8 cellular contexts compared by ENCODE assay signal in genomic region chr7:23712368-23713284, GRCh38. TPM values are rescaled to one million over a fixed set of nuclear protein-coding genes. Genes with fewer than 3 reads are reported as not detected.
DNase-seq lines count a peak whose midpoint lies in the region; ATAC-seq and TF ChIP-seq lines count a peak whose summit lies in the region.

No MANE protein-coding gene starts in this region.

- H3K4me2 ChIP-seq in DOHH2 (ENCODE audit: low read length) (no peak overlapping the region), fibroblast of lung (ENCODE audit: extremely low read depth, insufficient read depth, low read length) (peak overlapping the region; percentile 78), osteoblast (ENCODE audit: insufficient read depth, low read length) (no peak overlapping the region)

- H3K4me1 ChIP-seq in DOHH2 (ENCODE audit: control insufficient read depth, low read length) (no peaks in the 10 kb centered on the region), RWPE2 (ENCODE audit: insufficient read depth, poor library complexity, severe bottlenecking) (peaks cover 22% of the 10 kb centered on the region), fibroblast of lung (ENCODE audit: control insufficient read depth, extremely low read depth, insufficient read depth, low read length) (peaks cover 11% of the 10 kb centered on the region), osteoblast (ENCODE audit: insufficient read depth, low read length) (peaks cover 18% of the 10 kb centered on the region)

- H2AFZ ChIP-seq in fibroblast of lung (ENCODE audit: low read length) (no peak overlapping the region), osteoblast (ENCODE audit: low read length) (no peak overlapping the region)

- no peak overlapping the region for H3K9ac ChIP-seq in fibroblast of lung (ENCODE audit: insufficient read depth, low read length)

- no peaks in the 10 kb centered on the region for H3K9me2 ChIP-seq in DOHH2 (replicated peaks; ENCODE audit: control insufficient read depth, low read length)

- no peaks in the 10 kb centered on the region for H3K36me3 ChIP-seq in DOHH2 (ENCODE audit: control insufficient read depth, low read length)
- H3K36me3 ChIP-seq in RWPE2 (ENCODE audit: low read depth) = no peaks in the 10 kb centered on the region
- H3K36me3 ChIP-seq in fibroblast of lung (ENCODE audit: control insufficient read depth, insufficient read depth, low read length) = no peaks in the 10 kb centered on the region
- H3K36me3 ChIP-seq in osteoblast (ENCODE audit: insufficient read depth, low read length) = no peaks in the 10 kb centered on the region

- H3F3A ChIP-seq in DOHH2 (ENCODE audit: control insufficient read depth, insufficient read depth) = no peaks in the 10 kb centered on the region

- TF ChIP-seq CTCF in DOHH2 (IDR thresholded peaks at IDR 0.05; ENCODE audit: low read depth, low read length, poor library complexity, severe bottlenecking) (peak; percentile 75), LNCAP (IDR thresholded peaks at IDR 0.05) (peak; percentile 49; the same call in 1 of the 2 replicates), RWPE2 (IDR thresholded peaks at IDR 0.05; ENCODE audit: poor library complexity, severe bottlenecking) (peak; percentile 82), fibroblast of lung (conservative IDR thresholded peaks at IDR 0.05 in 1 of 2, IDR thresholded peaks at IDR 0.05 in 1 of 2; ENCODE audit: low read depth in 1 of 2, low read length in 2 of 2) (peak; percentile 47 to 51), osteoblast (IDR thresholded peaks at IDR 0.05; ENCODE audit: extremely low read depth, low read depth, low read length) (peak; percentile 53)

- H3K4me3 ChIP-seq in DOHH2 (ENCODE audit: low read length) = no peak overlapping the region
- no peak overlapping the region for H3K4me3 ChIP-seq in RWPE2 (ENCODE audit: severe bottlenecking)
- no peak overlapping the region for H3K4me3 ChIP-seq in fibroblast of lung (replicated peaks in 1 of 4; ENCODE audit: control extremely low read depth in 1 of 4, insufficient read depth in 1 of 4, low read depth in 3 of 4, low read length in 4 of 4)
- no peak overlapping the region for H3K4me3 ChIP-seq in osteoblast (ENCODE audit: insufficient read depth, low read length)

- H3K79me2 ChIP-seq in DOHH2 (ENCODE audit: control insufficient read depth, low read length) = no peaks in the 10 kb centered on the region
- H3K79me2 ChIP-seq in fibroblast of lung (ENCODE audit: control insufficient read depth, insufficient read depth, low read length) = no peaks in the 10 kb centered on the region
- no peaks in the 10 kb centered on the region for H3K79me2 ChIP-seq in osteoblast (ENCODE audit: insufficient read depth, low read length)

- H4K20me1 ChIP-seq in DOHH2 (ENCODE audit: control insufficient read depth, insufficient read depth, low read depth, low read length) (no peaks in the 10 kb centered on the region), fibroblast of lung (ENCODE audit: control insufficient read depth, extremely low read depth, insufficient read depth, low read length) (no peaks in the 10 kb centered on the region), osteoblast (ENCODE audit: insufficient read depth, low read length) (no peaks in the 10 kb centered on the region)

- peak; percentile 24 for ATAC-seq in RWPE2 (ENCODE audit: low read depth)
- ATAC-seq in GM18861 (IDR thresholded peaks at IDR 0.05; ENCODE audit: unreplicated experiment) = no peak
- ATAC-seq in GM18909 (IDR thresholded peaks at IDR 0.05; ENCODE audit: poor library complexity, unreplicated experiment) = no peak

- peaks cover 6% of the 10 kb centered on the region; the same call in 1 of the 2 replicates for H3K27me3 ChIP-seq in DOHH2 (ENCODE audit: control insufficient read depth, low read length)
- no peaks in the 10 kb centered on the region for H3K27me3 ChIP-seq in RWPE2 (ENCODE audit: insufficient read depth, poor library complexity, severe bottlenecking)
- no peaks in the 10 kb centered on the region for H3K27me3 ChIP-seq in fibroblast of lung (ENCODE audit: control insufficient read depth, insufficient read depth, low read length)
- no peaks in the 10 kb centered on the region for H3K27me3 ChIP-seq in osteoblast (ENCODE audit: insufficient read depth, low read length)

- no peak for DNase-seq in RWPE2 (ENCODE audit: low spot score)
- peak; percentile 57 to 83 for DNase-seq in fibroblast of lung (ENCODE audit: low read depth in 2 of 2)
- DNase-seq in osteoblast (ENCODE audit: insufficient read length, low spot score, missing footprints) = peak; percentile 82
- no peak for DNase-seq in stimulated activated naive CD4-positive, alpha-beta T cell treated with Interleukin-2 at 50 U/mL for 16 hours (lab: John Stamatoyannopoulos, UW)

- H3K27ac ChIP-seq in DOHH2 (ENCODE audit: low read depth, low read length) (no peak overlapping the region), RWPE2 (ENCODE audit: poor library complexity, severe bottlenecking) (peak overlapping the region; percentile 65), fibroblast of lung (ENCODE audit: insufficient read depth, low read length) (no peak overlapping the region), osteoblast (ENCODE audit: low read depth, low read length) (no peak overlapping the region)

- no peaks in the 10 kb centered on the region for H3K9me3 ChIP-seq in DOHH2 (ENCODE audit: control insufficient read depth, insufficient read depth, low read length)
- H3K9me3 ChIP-seq in RWPE2 (ENCODE audit: severe bottlenecking) = no peaks in the 10 kb centered on the region
- no peaks in the 10 kb centered on the region for H3K9me3 ChIP-seq in fibroblast of lung (ENCODE audit: control insufficient read depth, insufficient read depth, low read depth, low read length)
- no peaks in the 10 kb centered on the region for H3K9me3 ChIP-seq in osteoblast (ENCODE audit: low read depth, low read length)

RNA-seq across cellular contexts. Expression of gene STK31, which starts 2.6 kb away (rescaled TPM):
- total RNA-seq in fibroblast of lung = under 0.01 and 0.17 TPM in 2 replicates
- polyA plus RNA-seq in fibroblast of lung = 0.01 TPM in 1 of 2 replicates, not detected in the other
- not detected in 2 replicates for polyA plus RNA-seq in fibroblast of lung (2012)
- not detected in 2 replicates for polyA minus RNA-seq in fibroblast of lung (ENCODE audit: low replicate concordance)
- under 0.01 TPM in 1 of 2 replicates, not detected in the other for total RNA-seq in osteoblast

RNA-seq across cellular contexts. Expression of gene FAM221A, which starts 32.6 kb away (rescaled TPM):
- total RNA-seq in fibroblast of lung = 3.3 and 5.1 TPM in 2 replicates
- 1.1 and 1.5 TPM in 2 replicates for polyA plus RNA-seq in fibroblast of lung
- polyA plus RNA-seq in fibroblast of lung (2012) = 0.76 and 0.91 TPM in 2 replicates
- polyA minus RNA-seq in fibroblast of lung (ENCODE audit: low replicate concordance) = 0.07 TPM in 1 of 2 replicates, not detected in the other
- total RNA-seq in osteoblast = 0.72 and 1.8 TPM in 2 replicates

Comparison
In these comparisons a context has a peak if more than half of its experiments do, and no peak if none do; other contexts are left out.
1. DNase-seq: peak in fibroblast of lung (2 of 2) and osteoblast (single experiment); none in RWPE2 (single experiment) and stimulated activated naive CD4-positive, alpha-beta T cell treated with Interleukin-2 at 50 U/mL for 16 hours (single experiment).
2. Peak in every context shown above with its lines, with median percentiles within 50 percentile points of each other: CTCF ChIP-seq.